18 cellular contexts compared by ENCODE assay signal in genomic region chr10:71143170-71143569, GRCh38.
"Had no signal": no experiment of that assay in that cellular context is flagged by ENCODE, and none has a peak within 500 bp of the region (broad histone marks: within the 10 kb centered on the region; RNA-seq: fewer than 3 reads in every experiment).

No MANE protein-coding gene starts in this region.

- ATAC-seq: gastroesophageal sphincter; left colon; naive thymus-derived CD4-positive, alpha-beta T cell had no signal

- H3K27ac ChIP-seq: esophagus squamous epithelium, hepatocyte, neutrophil, stomach had no signal

- H3K4me1 ChIP-seq: esophagus squamous epithelium had no signal

- H3K27ac Mint-ChIP-seq: nephron progenitor cell, type B pancreatic cell had no signal

- H3K4me3 Mint-ChIP-seq: naive thymus-derived CD4-positive, alpha-beta T cell; nephron progenitor cell; type B pancreatic cell had no signal

- H3K4me1 Mint-ChIP-seq: naive thymus-derived CD4-positive, alpha-beta T cell had no signal

- DNase-seq: dermis blood vessel endothelial cell; esophagus squamous epithelium; foreskin fibroblast; glutamatergic neuron; kidney; left colon; mammary epithelial cell; naive thymus-derived CD4-positive, alpha-beta T cell; nephron progenitor cell; posterior cingulate gyrus; small intestine; stimulated activated CD4-positive, alpha-beta T cell treated with anti-CD3 and anti-CD28 coated beads, Interleukin-12 subunit alpha, Interleukin-12 subunit beta, amount 100 ng/mL, for 4 hours; stimulated activated naive CD4-positive, alpha-beta T cell; stomach had no signal

- H3K9me3 Mint-ChIP-seq: naive thymus-derived CD4-positive, alpha-beta T cell; nephron progenitor cell; type B pancreatic cell had no signal

- H3K36me3 ChIP-seq: esophagus squamous epithelium, gastroesophageal sphincter, neutrophil, stomach had no signal

- H3K36me3 Mint-ChIP-seq: naive thymus-derived CD4-positive, alpha-beta T cell; type B pancreatic cell had no signal

- H3K27me3 ChIP-seq: gastroesophageal sphincter, stomach had no signal

- H3K4me3 ChIP-seq: esophagus squamous epithelium, gastroesophageal sphincter, hepatocyte, stomach had no signal

- H3K9me3 ChIP-seq: esophagus squamous epithelium, gastroesophageal sphincter, neutrophil, stomach had no signal
